Comparison of ENCODE assay signal across 29 cellular contexts in genomic region chr5:1730487-1730847, GRCh38.
DNase-seq lines count a peak whose midpoint lies in the region; ATAC-seq, FAIRE-seq and TF ChIP-seq lines count a peak whose summit lies in the region.
"Had no signal": no experiment of that assay in that cellular context is flagged by ENCODE, and none has a peak within 500 bp of the region (broad histone marks: within the 10 kb centered on the region; RNA-seq: fewer than 3 reads in every experiment).

No MANE protein-coding gene starts in this region.

- H2BK20ac ChIP-seq in H9 (ENCODE audit: low read depth, low read length, poor library complexity, severe bottlenecking), result no peak overlapping the region

- H3K4me3 Mint-ChIP-seq in activated CD8-positive, alpha-beta memory T cell treated with anti-CD3 and anti-CD28 coated beads, Interleukin-2, amount 10 ng/mL, durations not matched to agents 7 days and 5 days, result no peak overlapping the region
- no peak overlapping the region for H3K4me3 Mint-ChIP-seq in H9
- H3K4me3 Mint-ChIP-seq: activated CD8-positive, alpha-beta T cell treated with anti-CD3 and anti-CD28 coated beads, Interleukin-2, amount 10 ng/mL, durations not matched to agents 7 days and 5 days; activated naive CD8-positive, alpha-beta T cell; stimulated activated naive CD8-positive, alpha-beta T cell treated with anti-CD3 and anti-CD28 coated beads, Interleukin-15, Interleukin-2, amounts not matched to agents 100 ng/mL and 50 ng/mL, for 24 hours; T-helper 2 cell treated with Interferon-gamma antibody and Interleukin-4, amounts not matched to agents 5 μg/mL and 100 μg/mL, for 36 hours had no signal

- no peak overlapping the region for H3K23ac ChIP-seq in H9 (ENCODE audit: insufficient read length, low read depth, low read length)

- no peaks in the 10 kb centered on the region for H3K4me1 Mint-ChIP-seq in activated CD8-positive, alpha-beta memory T cell treated with anti-CD3 and anti-CD28 coated beads, Interleukin-2, amount 10 ng/mL, durations not matched to agents 7 days and 5 days
- H3K4me1 Mint-ChIP-seq in H9, result peaks cover 16 to 24% of the 10 kb centered on the region in 2 experiments
- H3K4me1 Mint-ChIP-seq: naive B cell had no signal

- H3K79me2 ChIP-seq in H9 (ENCODE audit: insufficient read depth, low read length) (no peaks in the 10 kb centered on the region), Karpas-422 (ENCODE audit: low read length) (no peaks in the 10 kb centered on the region)

- H3K18ac ChIP-seq in H9 (ENCODE audit: insufficient read length, low read depth, low read length), result no peak overlapping the region

- H2BK15ac ChIP-seq in H9 (ENCODE audit: low read depth, low read length), result no peak overlapping the region

- H3K9me3 ChIP-seq in H9 (ENCODE audit: control insufficient read depth, low read depth, low read length), result no peaks in the 10 kb centered on the region
- no peaks in the 10 kb centered on the region for H3K9me3 ChIP-seq in kidney (ENCODE audit: control insufficient read depth in 1 of 2, low read length in 2 of 2)
- H3K9me3 ChIP-seq in Karpas-422 (ENCODE audit: low read length), result no peaks in the 10 kb centered on the region
- H3K9me3 ChIP-seq: esophagus muscularis mucosa, Peyer's patch, thoracic aorta, uterus had no signal

- no peak overlapping the region for H3K14ac ChIP-seq in H9 (ENCODE audit: insufficient read depth, low read length)

- no peak overlapping the region for H4K5ac ChIP-seq in H9 (ENCODE audit: insufficient read length, low read depth, low read length)

- H3K9me3 Mint-ChIP-seq in activated CD8-positive, alpha-beta memory T cell treated with anti-CD3 and anti-CD28 coated beads, Interleukin-2, amount 10 ng/mL, durations not matched to agents 7 days and 5 days (ENCODE audit: low read depth), result no peaks in the 10 kb centered on the region
- H3K9me3 Mint-ChIP-seq in H9, result no peaks in the 10 kb centered on the region
- H3K9me3 Mint-ChIP-seq: naive B cell; stimulated activated naive CD8-positive, alpha-beta T cell treated with anti-CD3 and anti-CD28 coated beads, Interleukin-15, Interleukin-2, amounts not matched to agents 100 ng/mL and 50 ng/mL, for 24 hours; T-helper 2 cell treated with Interferon-gamma antibody and Interleukin-4, amounts not matched to agents 5 μg/mL and 100 μg/mL, for 36 hours had no signal

- FAIRE-seq in kidney (lab: Jason Lieb, UNC), result no peak
- FAIRE-seq: islet of Langerhans, small intestine had no signal

- no peak overlapping the region for H2BK12ac ChIP-seq in H9 (ENCODE audit: insufficient read length, low read depth, low read length)

- H4K8ac ChIP-seq in H9 (replicated peaks; ENCODE audit: insufficient read length, low read depth, low read length), result no peak overlapping the region

- no peak overlapping the region for H3K56ac ChIP-seq in H9 (ENCODE audit: insufficient read length, low read depth, low read length)

- H2BK120ac ChIP-seq in H9 (ENCODE audit: low read depth, low read length, poor library complexity, severe bottlenecking), result no peak overlapping the region

- no peaks in the 10 kb centered on the region for H3K23me2 ChIP-seq in H9 (ENCODE audit: insufficient read length, low read depth, low read length, poor library complexity, severe bottlenecking)

- no peak overlapping the region for H3K27ac Mint-ChIP-seq in activated CD8-positive, alpha-beta memory T cell treated with anti-CD3 and anti-CD28 coated beads, Interleukin-2, amount 10 ng/mL, durations not matched to agents 7 days and 5 days
- H3K27ac Mint-ChIP-seq in H9, result no peak overlapping the region
- H3K27ac Mint-ChIP-seq: activated CD8-positive, alpha-beta T cell treated with anti-CD3 and anti-CD28 coated beads, Interleukin-2, amount 10 ng/mL, durations not matched to agents 7 days and 5 days; activated naive CD8-positive, alpha-beta T cell; stimulated activated naive CD8-positive, alpha-beta T cell treated with anti-CD3 and anti-CD28 coated beads, Interleukin-15, Interleukin-2, amounts not matched to agents 100 ng/mL and 50 ng/mL, for 24 hours; T-helper 2 cell treated with Interferon-gamma antibody and Interleukin-4, amounts not matched to agents 5 μg/mL and 100 μg/mL, for 36 hours had no signal

- H3K4me2 ChIP-seq in H9 (ENCODE audit: insufficient read depth, insufficient read length, low read length) (no peak overlapping the region), Karpas-422 (ENCODE audit: low read depth, low read length, poor library complexity, severe bottlenecking) (no peak overlapping the region)

- no peak overlapping the region for H3K4ac ChIP-seq in H9 (ENCODE audit: low read depth, low read length)

- H4K20me1 ChIP-seq in H9 (ENCODE audit: control insufficient read depth, insufficient read depth, insufficient read length) (no peaks in the 10 kb centered on the region), Karpas-422 (ENCODE audit: insufficient read depth, low read depth, low read length) (no peaks in the 10 kb centered on the region; the same call in 1 of the 2 replicates)

- CTCF ChIA-PET in activated CD8-positive, alpha-beta memory T cell treated with anti-CD3 and anti-CD28 coated beads, Interleukin-2, amount 10 ng/mL, durations not matched to agents 7 days and 5 days (lab: Charles Lee), result no interaction called here

- TF ChIP-seq CTCF in H9 (conservative IDR thresholded peaks at IDR 0.05) (no peak), kidney (IDR thresholded peaks at IDR 0.05; ENCODE audit: borderline replicate concordance, extremely low read depth, insufficient read depth) (no peak)

- no peak for ATAC-seq in activated CD8-positive, alpha-beta memory T cell treated with anti-CD3 and anti-CD28 coated beads, Interleukin-2, amount 10 ng/mL, durations not matched to agents 7 days and 5 days
- ATAC-seq in sciatic nerve, result no peak
- ATAC-seq: activated CD8-positive, alpha-beta T cell treated with anti-CD3 and anti-CD28 coated beads, Interleukin-2, amount 10 ng/mL, durations not matched to agents 7 days and 5 days had no signal

- DNase-seq in activated CD8-positive, alpha-beta memory T cell treated with anti-CD3 and anti-CD28 coated beads, Interleukin-2, amount 50 U/mL, for 48 hours, result peak; percentile 29
- DNase-seq in activated CD8-positive, alpha-beta memory T cell treated with anti-CD3 and anti-CD28 coated beads, Interleukin-2, amount 10 ng/mL, durations not matched to agents 7 days and 5 days, result no peak
- DNase-seq in H9 (peak; percentile 12), kidney (peak; percentile 39), sciatic nerve (ENCODE audit: low spot score) (peak; percentile 37), cortex of kidney (lab: John Stamatoyannopoulos, UW) (no peak), cerebellum (ENCODE audit: low spot score) (no peak), Karpas-422 (no peak)
- DNase-seq: activated CD8-positive, alpha-beta T cell treated with anti-CD3 and anti-CD28 coated beads, Interleukin-2, amount 10 ng/mL, durations not matched to agents 7 days and 5 days; activated T-cell treated with anti-CD3 and anti-CD28 coated beads for 4 hours; foreskin fibroblast; HCEC 1CT; Kasumi-1; naive B cell; NCI-H1417; NCI-H2081; NCI-H226; NCI-H526 treated with DMSO at 0.1 percent for 48 hours; occipital lobe; SHP77 treated with DMSO at 0.1 percent for 48 hours; small intestine; uterus had no signal

- H3K27ac ChIP-seq in H9 (ENCODE audit: insufficient read length, low read depth, low read length) (no peak overlapping the region), kidney (ENCODE audit: low read depth in 2 of 2, low read length in 2 of 2) (no peak overlapping the region), Karpas-422 (ENCODE audit: low read length) (no peak overlapping the region)
- H3K27ac ChIP-seq: esophagus muscularis mucosa, Peyer's patch, thoracic aorta, uterus had no signal

- H3K79me1 ChIP-seq in H9 (ENCODE audit: insufficient read depth, low read depth, low read length, poor library complexity, severe bottlenecking), result no peaks in the 10 kb centered on the region

- no peak overlapping the region for H4K91ac ChIP-seq in H9 (ENCODE audit: insufficient read length, low read depth, low read length)

- no CpG with 5 or more reads among the region's 7 CpGs for WGBS in H9 (ENCODE audit: extremely low coverage, insufficient read length, low lambda C conversion rate)

- intact Hi-C loops in kidney (cut with DNase I), result no loop called here
- intact Hi-C loops in sciatic nerve (cut with DNase I), result no loop called here

- H2BK5ac ChIP-seq in H9 (ENCODE audit: insufficient read length, low read length), result no peak overlapping the region

- H3K27me3 ChIP-seq in H9 (ENCODE audit: insufficient read depth, low read length) (no peaks in the 10 kb centered on the region), Karpas-422 (ENCODE audit: low read length) (no peaks in the 10 kb centered on the region)
- H3K27me3 ChIP-seq: Peyer's patch, uterus had no signal

- H2AFZ ChIP-seq in H9 (ENCODE audit: low read length) (no peak overlapping the region), Karpas-422 (ENCODE audit: low read length) (no peak overlapping the region)

- H3K4me1 ChIP-seq in H9 (ENCODE audit: insufficient read depth, low read length) (no peaks in the 10 kb centered on the region), kidney (ENCODE audit: control insufficient read depth in 1 of 2, insufficient read depth in 1 of 2, low read depth in 1 of 2, low read length in 2 of 2) (no peaks in the 10 kb centered on the region), Karpas-422 (ENCODE audit: low read length) (no peaks in the 10 kb centered on the region)
- H3K4me1 ChIP-seq: Peyer's patch, uterus had no signal

- H3K4me3 ChIP-seq in kidney (ENCODE audit: low read length in 2 of 2), result no peak overlapping the region
- H3K4me3 ChIP-seq in Karpas-422 (ENCODE audit: low read length), result no peak overlapping the region
- H3K4me3 ChIP-seq: esophagus muscularis mucosa, Peyer's patch, thoracic aorta, uterus had no signal

- H3K9ac ChIP-seq in H9 (ENCODE audit: extremely low read depth, insufficient read length, low read length), result no peak overlapping the region
- no peak overlapping the region for H3K9ac ChIP-seq in kidney (ENCODE audit: low read length in 2 of 2)
- no peak overlapping the region for H3K9ac ChIP-seq in Karpas-422 (ENCODE audit: low read length)

- peaks cover 5% of the 10 kb centered on the region for H3K27me3 Mint-ChIP-seq in activated CD8-positive, alpha-beta memory T cell treated with anti-CD3 and anti-CD28 coated beads, Interleukin-2, amount 10 ng/mL, durations not matched to agents 7 days and 5 days
- peaks cover 12% of the 10 kb centered on the region for H3K27me3 Mint-ChIP-seq in H9 (ENCODE audit: low read depth)
- H3K27me3 Mint-ChIP-seq: activated naive CD8-positive, alpha-beta T cell; stimulated activated naive CD8-positive, alpha-beta T cell treated with anti-CD3 and anti-CD28 coated beads, Interleukin-15, Interleukin-2, amounts not matched to agents 100 ng/mL and 50 ng/mL, for 24 hours had no signal

- no peak overlapping the region for H3T11ph ChIP-seq in H9 (ENCODE audit: low read length)

- no peaks in the 10 kb centered on the region for H3K36me3 ChIP-seq in kidney (ENCODE audit: control insufficient read depth in 1 of 2, insufficient read depth in 2 of 2, low read length in 2 of 2)
- no peaks in the 10 kb centered on the region for H3K36me3 ChIP-seq in Karpas-422 (ENCODE audit: insufficient read depth, low read length)
- H3K36me3 ChIP-seq: esophagus muscularis mucosa, Peyer's patch, thoracic aorta, uterus had no signal

- H3K9me2 ChIP-seq in Karpas-422 (replicated peaks; ENCODE audit: insufficient read depth, low read length), result no peaks in the 10 kb centered on the region

- no peak overlapping the region for H2AK5ac ChIP-seq in H9 (ENCODE audit: insufficient read length, low read length)

- H3K36me3 Mint-ChIP-seq in activated CD8-positive, alpha-beta memory T cell treated with anti-CD3 and anti-CD28 coated beads, Interleukin-2, amount 10 ng/mL, durations not matched to agents 7 days and 5 days, result no peaks in the 10 kb centered on the region
- H3K36me3 Mint-ChIP-seq in H9 (ENCODE audit: insufficient read depth in 1 of 3, low read depth in 3 of 3), result no peaks in the 10 kb centered on the region; a peak in 1 of 7 replicates
- H3K36me3 Mint-ChIP-seq: activated naive CD8-positive, alpha-beta T cell; naive B cell had no signal

Comparison
In these comparisons a context has a peak if more than half of its experiments do, and no peak if none do; other contexts are left out.
1. DNase-seq: peak in activated CD8-positive, alpha-beta memory T cell treated with anti-CD3 and anti-CD28 coated beads, Interleukin-2, amount 50 U/mL, for 48 hours (single experiment), H9 (single experiment), kidney (single experiment) and sciatic nerve (single experiment); none in activated CD8-positive, alpha-beta memory T cell treated with anti-CD3 and anti-CD28 coated beads, Interleukin-2, amount 10 ng/mL, durations not matched to agents 7 days and 5 days (single experiment), cortex of kidney (single experiment), cerebellum (single experiment) and Karpas-422 (single experiment).